Comparison of ENCODE assay signal across 8 cellular contexts in genomic region chr19:50922316-50922853, GRCh38. TPM values are rescaled to one million over a fixed set of nuclear protein-coding genes. Genes with fewer than 3 reads are reported as not detected.
A peak's percentile ranks its signal among the peaks of the same experiment; 100 is the strongest.
DNase-seq lines count a peak whose midpoint lies in the region; ATAC-seq and TF ChIP-seq lines count a peak whose summit lies in the region.

No MANE protein-coding gene starts in this region.

- H3K4me3 ChIP-seq in right atrium auricular region = no peak overlapping the region

- peaks cover 9% of the 10 kb centered on the region for H3K4me1 Mint-ChIP-seq in T-helper 1 cell treated with Interleukin-12 subunit alpha and Interleukin-12 subunit beta and Interleukin-4 antibody, amounts not matched to agents 30 μg/mL and 1 μg/mL, for 36 hours (ENCODE audit: low read depth)

- no peak overlapping the region for H3K27ac ChIP-seq in right atrium auricular region

- H3K9me3 ChIP-seq in right atrium auricular region = no peaks in the 10 kb centered on the region

- no peaks in the 10 kb centered on the region for H3K27me3 ChIP-seq in right atrium auricular region

- peak overlapping the region; percentile 41 for H3K27ac Mint-ChIP-seq in T-helper 1 cell treated with Interleukin-12 subunit alpha and Interleukin-12 subunit beta and Interleukin-4 antibody, amounts not matched to agents 30 μg/mL and 1 μg/mL, for 36 hours

- peak; percentile 75 to 84 for TF ChIP-seq CTCF in right atrium auricular region (IDR thresholded peaks at IDR 0.05)

- H3K4me1 ChIP-seq in right atrium auricular region = no peaks in the 10 kb centered on the region

- no peaks in the 10 kb centered on the region for H3K9me3 Mint-ChIP-seq in T-helper 1 cell treated with Interleukin-12 subunit alpha and Interleukin-12 subunit beta and Interleukin-4 antibody, amounts not matched to agents 30 μg/mL and 1 μg/mL, for 36 hours

- no peak overlapping the region for H3K4me3 Mint-ChIP-seq in T-helper 1 cell treated with Interleukin-12 subunit alpha and Interleukin-12 subunit beta and Interleukin-4 antibody, amounts not matched to agents 30 μg/mL and 1 μg/mL, for 36 hours

- H3K36me3 ChIP-seq in right atrium auricular region = no peaks in the 10 kb centered on the region

- no peak for ATAC-seq in HG02840 (IDR thresholded peaks at IDR 0.05; ENCODE audit: low FRiP score, unreplicated experiment)

- H3K36me3 Mint-ChIP-seq in T-helper 1 cell treated with Interleukin-12 subunit alpha and Interleukin-12 subunit beta and Interleukin-4 antibody, amounts not matched to agents 30 μg/mL and 1 μg/mL, for 36 hours (ENCODE audit: low read depth) = no peaks in the 10 kb centered on the region

- DNase-seq in COLO668 (lab: John Stamatoyannopoulos, UW; ENCODE audit: unreplicated experiment) = peak; percentile 91
- peak; percentile 84 for DNase-seq in H4 (ENCODE audit: low spot score)
- DNase-seq in NCI-H1694 (lab: John Stamatoyannopoulos, UW) = peak; percentile 35
- peak; percentile 62 for DNase-seq in amniotic stem cell (lab: John Stamatoyannopoulos, UW)
- peak; percentile 62 for DNase-seq in right atrium auricular region (ENCODE audit: low spot score)
- peak; percentile 84 for DNase-seq in retina

- peaks cover 25% of the 10 kb centered on the region for H3K27me3 Mint-ChIP-seq in T-helper 1 cell treated with Interleukin-12 subunit alpha and Interleukin-12 subunit beta and Interleukin-4 antibody, amounts not matched to agents 30 μg/mL and 1 μg/mL, for 36 hours (ENCODE audit: low read depth)

RNA-seq across cellular contexts. Expression of gene KLK4, which starts 11.2 kb away (rescaled TPM):
- not detected in 2 replicates for total RNA-seq in H4 (2014; rRNA removed; shearing (Covaris generic))
- not detected for total RNA-seq in right atrium auricular region

RNA-seq across cellular contexts. Expression of gene KLK5, which starts 30.5 kb away (rescaled TPM):
- total RNA-seq in H4 (2014; rRNA removed; shearing (Covaris generic)) = 0.64 TPM in 1 of 2 replicates, not detected in the other
- 1 to 10 TPM; 2.6 to 3.1 TPM for total RNA-seq in right atrium auricular region

RNA-seq across cellular contexts. Expression of gene KLK6, which starts 47.0 kb away (rescaled TPM):
- not detected in 2 replicates for total RNA-seq in H4 (2014; rRNA removed; shearing (Covaris generic))
- not detected for total RNA-seq in right atrium auricular region

RNA-seq across cellular contexts. Expression of gene KLK2, which starts 49.1 kb away (rescaled TPM):
- total RNA-seq in H4 (2014; rRNA removed; shearing (Covaris generic)) = not detected in 2 replicates
- not detected for total RNA-seq in right atrium auricular region

Comparison
In these comparisons a context has a peak if more than half of its experiments do, and no peak if none do; other contexts are left out.
1. DNase-seq: peak in every context shown above with its lines; median percentile 91 in COLO668; 84 in H4; 84 in retina; 62 in amniotic stem cell; 62 in right atrium auricular region; 35 in NCI-H1694.